ENCODE assay signal across 39 cellular contexts in genomic region chrX:106889468-106889867, GRCh38. TPM values are rescaled to one million over a fixed set of nuclear protein-coding genes. Genes with fewer than 3 reads are reported as not detected.
"Had no signal": no experiment of that assay in that cellular context is flagged by ENCODE, and none has a peak within 500 bp of the region (broad histone marks: within the 10 kb centered on the region; RNA-seq: fewer than 3 reads in every experiment).

No MANE protein-coding gene starts in this region.

- DNase-seq: Karpas-422, Kasumi-1, MG63, MM.1S, MV-4-11, NCI-H1048, NCI-H1092, NCI-H1092 treated with DMSO at 0.1 percent for 48 hours, NCI-H1105, NCI-H1105 treated with DMSO at 0.1 percent for 48 hours, NCI-H1417, NCI-H1417 treated with DMSO at 0.1 percent for 48 hours, NCI-H1436, NCI-H1436 treated with DMSO at 0.1 percent for 48 hours, NCI-H146, NCI-H1694, NCI-H1694 treated with DMSO at 0.1 percent for 48 hours, NCI-H187, NCI-H187 treated with DMSO at 0.1 percent for 48 hours, NCI-H1930, NCI-H2029, NCI-H2029 treated with DMSO at 0.1 percent for 48 hours, NCI-H2081, NCI-H2081 treated with DMSO at 0.1 percent for 48 hours, NCI-H2107, NCI-H2171, NCI-H2171 treated with DMSO at 0.1 percent for 48 hours, NCI-H2227 treated with DMSO at 0.1 percent for 48 hours, NCI-H226, NCI-H345, NCI-H446, NCI-H446 treated with DMSO at 0.1 percent for 48 hours, NCI-H510A, NCI-H510A treated with DMSO at 0.1 percent for 48 hours had no signal

- H3K4me2 ChIP-seq: KMS-11 had no signal

- H3K4me3 ChIP-seq: MG63 had no signal

- H3K9me3 ChIP-seq: MG63 had no signal

- H3K9ac ChIP-seq: KMS-11 had no signal

- H3K36me3 ChIP-seq: MG63 had no signal

- H3K27ac ChIP-seq: KMS-11 had no signal

- H3K27me3 ChIP-seq: MG63 had no signal

RNA-seq across cellular contexts. Expression of gene RIPPLY1, which starts 13.7 kb away (rescaled TPM):
- total RNA-seq: LHCN-M2, M059J, MCF 10A, NCI-H460 had no signal

RNA-seq across cellular contexts. Expression of gene CLDN2, which starts 30.7 kb away (rescaled TPM):
- total RNA-seq: M059J, MCF 10A, NCI-H460 had no signal
